In genomic region chr10:14360515-14360914, GRCh38 we compare ENCODE assay signal across 27 cellular contexts.
"Had no signal": no experiment of that assay in that cellular context is flagged by ENCODE, and none has a peak within 500 bp of the region (broad histone marks: within the 10 kb centered on the region; RNA-seq: fewer than 3 reads in every experiment).

No MANE protein-coding gene starts in this region.

- H3K27me3 Mint-ChIP-seq: activated naive CD4-positive, alpha-beta T cell treated with anti-CD3 and anti-CD28 coated beads, Interleukin-2, amount 50 U/mL, for 24 hours had no signal

- H3K9me3 ChIP-seq: adrenal gland, colonic mucosa had no signal

- H3K36me3 Mint-ChIP-seq: activated naive CD4-positive, alpha-beta T cell treated with anti-CD3 and anti-CD28 coated beads, Interleukin-2, amount 50 U/mL, for 24 hours; activated naive CD8-positive, alpha-beta T cell treated with anti-CD3 and anti-CD28 coated beads for 36 hours had no signal

- H3K36me3 ChIP-seq: adrenal gland, brain microvascular endothelial cell, colonic mucosa, WERI-Rb-1 had no signal

- H3K4me3 ChIP-seq: adrenal gland, colonic mucosa had no signal

- H3K27me3 ChIP-seq: adrenal gland, brain microvascular endothelial cell, colonic mucosa had no signal

- H3K4me1 Mint-ChIP-seq: activated B cell treated with CpG ODN at 0.5 μM for 24 hours; activated naive CD4-positive, alpha-beta T cell treated with anti-CD3 and anti-CD28 coated beads, Interleukin-2, amount 50 U/mL, for 24 hours; activated naive CD8-positive, alpha-beta T cell treated with anti-CD3 and anti-CD28 coated beads, Interleukin-2, amount 50 U/mL, for 24 hours; activated T-helper 17 cell treated with anti-CD3 and anti-CD28 coated beads, Interleukin-2, amount 50 U/mL, for 72 hours had no signal

- H3K9me3 Mint-ChIP-seq: activated B cell treated with CpG ODN at 0.5 μM for 24 hours; activated CD8-positive, alpha-beta T cell treated with anti-CD3 and anti-CD28 coated beads for 36 hours; activated naive CD4-positive, alpha-beta T cell treated with anti-CD3 and anti-CD28 coated beads for 36 hours; activated naive CD4-positive, alpha-beta T cell treated with anti-CD3 and anti-CD28 coated beads, Interleukin-2, amount 50 U/mL, for 24 hours; activated naive CD8-positive, alpha-beta T cell treated with anti-CD3 and anti-CD28 coated beads for 36 hours; activated naive CD8-positive, alpha-beta T cell treated with anti-CD3 and anti-CD28 coated beads, Interleukin-2, amount 50 U/mL, for 24 hours; activated T-cell treated with anti-CD3 and anti-CD28 coated beads, Interleukin-2, amount 50 U/mL, for 4 hours; activated T-helper 17 cell treated with anti-CD3 and anti-CD28 coated beads, Interleukin-2, amount 50 U/mL, for 72 hours; T-helper 2 cell treated with Interferon-gamma antibody and Interleukin-4, amounts not matched to agents 5 μg/mL and 100 μg/mL, for 36 hours had no signal

- H3K27ac ChIP-seq: adrenal gland, brain microvascular endothelial cell, colonic mucosa, epithelial cell of prostate, WERI-Rb-1 had no signal

- H3K4me3 Mint-ChIP-seq: activated B cell treated with CpG ODN at 0.5 μM for 24 hours; activated CD8-positive, alpha-beta T cell treated with anti-CD3 and anti-CD28 coated beads for 36 hours; activated naive CD4-positive, alpha-beta T cell treated with anti-CD3 and anti-CD28 coated beads for 36 hours; activated naive CD4-positive, alpha-beta T cell treated with anti-CD3 and anti-CD28 coated beads, Interleukin-2, amount 50 U/mL, for 24 hours; activated naive CD8-positive, alpha-beta T cell treated with anti-CD3 and anti-CD28 coated beads for 36 hours; activated naive CD8-positive, alpha-beta T cell treated with anti-CD3 and anti-CD28 coated beads, Interleukin-2, amount 50 U/mL, for 24 hours; activated T-cell treated with anti-CD3 and anti-CD28 coated beads, Interleukin-2, amount 50 U/mL, for 4 hours; activated T-helper 17 cell treated with anti-CD3 and anti-CD28 coated beads, Interleukin-2, amount 50 U/mL, for 72 hours; T-helper 17 cell; T-helper 2 cell treated with Interferon-gamma antibody and Interleukin-4, amounts not matched to agents 5 μg/mL and 100 μg/mL, for 36 hours had no signal

- H3K4me1 ChIP-seq: adrenal gland, colonic mucosa had no signal

- DNase-seq: activated B cell treated with CpG ODN at 0.5 μM for 24 hours; activated CD4-positive, alpha-beta T cell treated with anti-CD3 and anti-CD28 coated beads for 48 hours; activated CD4-positive, alpha-beta T cell treated with anti-CD3 and anti-CD28 coated beads, Interleukin-2, amount 50 U/mL, for 1 hour; activated CD4-positive, alpha-beta T cell treated with anti-CD3 and anti-CD28 coated beads, Interleukin-2, amount 50 U/mL, for 48 hours; activated CD8-positive, alpha-beta memory T cell treated with anti-CD3 and anti-CD28 coated beads for 24 hours; activated CD8-positive, alpha-beta T cell treated with anti-CD3 and anti-CD28 coated beads for 36 hours; activated effector memory CD4-positive, alpha-beta T cell treated with anti-CD3 and anti-CD28 coated beads, Interleukin-2, amount 50 U/mL, for 16 hours; activated naive CD4-positive, alpha-beta T cell treated with anti-CD3 and anti-CD28 coated beads for 36 hours; activated naive CD8-positive, alpha-beta T cell treated with anti-CD3 and anti-CD28 coated beads for 36 hours; activated naive CD8-positive, alpha-beta T cell treated with anti-CD3 and anti-CD28 coated beads, Interleukin-2, amount 50 U/mL, for 24 hours; activated T-cell treated with anti-CD3 and anti-CD28 coated beads, Interleukin-2, amount 50 U/mL, for 4 hours; adrenal gland; amygdala; brain microvascular endothelial cell; caudate nucleus; colonic mucosa; effector CD8-positive, alpha-beta T cell; foreskin fibroblast; T-helper 1 cell; T-helper 17 cell; T1000; WERI-Rb-1 had no signal

- ATAC-seq: activated CD4-positive, CD25-positive, alpha-beta regulatory T cell treated with anti-CD3 and anti-CD28 coated beads, Interleukin-2, amount 50 U/mL, for 24 hours; activated CD8-positive, alpha-beta T cell treated with anti-CD3 and anti-CD28 coated beads for 36 hours; activated naive CD8-positive, alpha-beta T cell treated with anti-CD3 and anti-CD28 coated beads, Interleukin-2, amount 50 U/mL, for 24 hours; activated T-cell treated with anti-CD3 and anti-CD28 coated beads, Interleukin-2, amount 50 U/mL, for 4 hours; activated T-helper 17 cell treated with anti-CD3 and anti-CD28 coated beads, Interleukin-2, amount 50 U/mL, for 72 hours; T-helper 17 cell had no signal

- H3K27ac Mint-ChIP-seq: activated B cell treated with CpG ODN at 0.5 μM for 24 hours; activated CD8-positive, alpha-beta T cell treated with anti-CD3 and anti-CD28 coated beads for 36 hours; activated naive CD4-positive, alpha-beta T cell treated with anti-CD3 and anti-CD28 coated beads for 36 hours; activated naive CD4-positive, alpha-beta T cell treated with anti-CD3 and anti-CD28 coated beads, Interleukin-2, amount 50 U/mL, for 24 hours; activated naive CD8-positive, alpha-beta T cell treated with anti-CD3 and anti-CD28 coated beads for 36 hours; activated naive CD8-positive, alpha-beta T cell treated with anti-CD3 and anti-CD28 coated beads, Interleukin-2, amount 50 U/mL, for 24 hours; activated T-helper 17 cell treated with anti-CD3 and anti-CD28 coated beads, Interleukin-2, amount 50 U/mL, for 72 hours; T-helper 17 cell; T-helper 2 cell treated with Interferon-gamma antibody and Interleukin-4, amounts not matched to agents 5 μg/mL and 100 μg/mL, for 36 hours had no signal
